8 cellular contexts compared by ENCODE assay signal in the genomic region with DNA sequence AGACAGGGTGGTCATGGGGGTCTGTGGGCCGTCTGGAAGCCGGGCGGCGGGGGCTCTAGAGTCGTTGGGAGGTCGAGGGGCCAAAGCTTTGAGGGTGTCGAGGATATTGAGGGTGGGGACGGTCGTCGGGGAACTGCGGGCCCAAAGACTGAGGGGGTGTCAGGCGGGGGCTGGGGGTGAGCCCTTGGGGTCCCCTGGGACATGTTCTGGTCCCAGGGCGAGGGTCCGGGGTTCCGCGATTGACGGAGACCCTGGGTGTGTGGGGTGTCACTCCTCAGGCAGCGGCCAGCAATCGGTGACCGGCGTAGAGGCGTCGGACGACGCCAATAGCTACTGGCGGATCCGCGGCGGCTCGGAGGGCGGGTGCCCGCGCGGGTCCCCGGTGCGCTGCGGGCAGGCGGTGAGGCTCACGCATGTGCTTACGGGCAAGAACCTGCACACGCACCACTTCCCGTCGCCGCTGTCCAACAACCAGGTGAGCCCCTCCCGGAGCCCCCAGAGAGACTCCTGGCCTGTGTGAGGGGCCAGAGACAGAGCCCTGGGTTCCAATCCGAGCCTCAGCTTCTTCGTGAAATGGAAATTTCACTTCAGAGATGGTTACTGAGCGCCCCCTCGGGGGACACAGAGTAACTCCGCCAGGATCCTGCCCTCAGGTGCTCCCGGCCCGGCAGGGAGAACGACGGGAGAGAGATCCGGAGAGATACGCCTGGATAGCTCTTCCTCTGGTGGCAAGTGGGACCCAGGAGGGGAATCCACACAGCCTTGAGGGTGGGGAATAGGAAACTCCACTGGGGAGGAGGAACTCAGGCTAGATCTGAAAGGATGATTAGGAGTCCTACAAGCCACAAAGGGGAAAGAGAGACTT. TPM values are rescaled to one million over a fixed set of nuclear protein-coding genes. Genes with fewer than 3 reads are reported as not detected.
DNase-seq lines count a peak whose midpoint lies in the region; ATAC-seq and TF ChIP-seq lines count a peak whose summit lies in the region.

No MANE protein-coding gene starts in this region.

- no peaks in the 10 kb centered on the region for H3K9me3 Mint-ChIP-seq in Calu3 (ENCODE audit: low read depth, unreplicated experiment)
- no peaks in the 10 kb centered on the region for H3K9me3 Mint-ChIP-seq in activated T-helper 17 cell treated with anti-CD3 and anti-CD28 coated beads, Interleukin-2, amount 50 U/mL, for 72 hours

- H3K4me1 ChIP-seq in osteoblast (ENCODE audit: insufficient read depth, low read length): peaks cover 16% of the 10 kb centered on the region

- DNase-seq in Calu3: peak; percentile 81
- DNase-seq in OCI-M1 (lab: John Stamatoyannopoulos, UW): peak; percentile 91
- peak; percentile 39 to 76 for DNase-seq in foreskin fibroblast
- peak; percentile 96 for DNase-seq in osteoblast (ENCODE audit: insufficient read length, low spot score, missing footprints)

- H3K4me3 ChIP-seq in foreskin fibroblast (ENCODE audit: low read depth in 1 of 2, low read length in 2 of 2) (peak overlapping the region; percentile 68 to 76), osteoblast (ENCODE audit: insufficient read depth, low read length) (peak overlapping the region; percentile 89)

- peaks cover 14% of the 10 kb centered on the region for H3K79me2 ChIP-seq in osteoblast (ENCODE audit: insufficient read depth, low read length)

- TSS peak; percentile 37 for BruUV-seq in Calu3 (replicated peaks; lab: Mats Ljungman, UMichigan)

- peaks cover 34% of the 10 kb centered on the region for H3K4me1 Mint-ChIP-seq in Calu3 (ENCODE audit: low read depth, unreplicated experiment)
- peaks cover 22% of the 10 kb centered on the region for H3K4me1 Mint-ChIP-seq in activated T-helper 17 cell treated with anti-CD3 and anti-CD28 coated beads, Interleukin-2, amount 50 U/mL, for 72 hours

- ATAC-seq in HG02943 (IDR thresholded peaks at IDR 0.05; ENCODE audit: low read depth, unreplicated experiment) (peak; percentile 11), GM21528 (IDR thresholded peaks at IDR 0.05; ENCODE audit: low FRiP score, unreplicated experiment) (no peak), HG03439 (IDR thresholded peaks at IDR 0.05; ENCODE audit: unreplicated experiment) (no peak)
- no peak for ATAC-seq in activated T-helper 17 cell treated with anti-CD3 and anti-CD28 coated beads, Interleukin-2, amount 50 U/mL, for 72 hours (replicated peaks)

- no peaks in the 10 kb centered on the region for H3K27me3 Mint-ChIP-seq in Calu3 (ENCODE audit: unreplicated experiment)
- no peaks in the 10 kb centered on the region for H3K27me3 Mint-ChIP-seq in activated T-helper 17 cell treated with anti-CD3 and anti-CD28 coated beads, Interleukin-2, amount 50 U/mL, for 72 hours

- CTCF ChIA-PET in Calu3 (lab: Charles Lee): interaction anchor here (0.6 to 3.0 kb wide), 7 partner anchors 9 to 745 kb away, joined by 3 to 42 read pairs (median 5); a partner anchor contains a TSS

- no peaks in the 10 kb centered on the region for H3K36me3 ChIP-seq in osteoblast (ENCODE audit: insufficient read depth, low read length)

- peak; percentile 69 for TF ChIP-seq CTCF in Calu3 (IDR thresholded peaks at IDR 0.05; ENCODE audit: unreplicated experiment)
- TF ChIP-seq CTCF in foreskin fibroblast (IDR thresholded peaks at IDR 0.05; ENCODE audit: low read depth, low read length): peak; percentile 55
- TF ChIP-seq CTCF in osteoblast (IDR thresholded peaks at IDR 0.05; ENCODE audit: extremely low read depth, low read depth, low read length): peak; percentile 53

- peak overlapping the region; percentile 98 for H3K27ac Mint-ChIP-seq in Calu3 (ENCODE audit: unreplicated experiment)
- peak overlapping the region; percentile 63 for H3K27ac Mint-ChIP-seq in activated T-helper 17 cell treated with anti-CD3 and anti-CD28 coated beads, Interleukin-2, amount 50 U/mL, for 72 hours

- peak overlapping the region; percentile 66 for H3K27ac ChIP-seq in osteoblast (ENCODE audit: low read depth, low read length)

- no peaks in the 10 kb centered on the region for H3K27me3 ChIP-seq in osteoblast (ENCODE audit: insufficient read depth, low read length)

- no peaks in the 10 kb centered on the region for H3K9me3 ChIP-seq in osteoblast (ENCODE audit: low read depth, low read length)

- peaks cover 7% of the 10 kb centered on the region for H4K20me1 ChIP-seq in osteoblast (ENCODE audit: insufficient read depth, low read length)

- peak overlapping the region; percentile 89 for H2AFZ ChIP-seq in osteoblast (ENCODE audit: low read length)

- H3K4me2 ChIP-seq in osteoblast (ENCODE audit: insufficient read depth, low read length): peak overlapping the region; percentile 99

- intact Hi-C loops in Calu3 (cut with micrococcal nuclease; ENCODE audit: unreplicated experiment): no loop called here

- H3K4me3 Mint-ChIP-seq in Calu3 (ENCODE audit: low read depth, unreplicated experiment): peak overlapping the region; percentile 94
- H3K4me3 Mint-ChIP-seq in activated T-helper 17 cell treated with anti-CD3 and anti-CD28 coated beads, Interleukin-2, amount 50 U/mL, for 72 hours: peak overlapping the region; percentile 81

- peaks cover 72% of the 10 kb centered on the region for H3K36me3 Mint-ChIP-seq in Calu3 (ENCODE audit: insufficient read depth, unreplicated experiment)
- H3K36me3 Mint-ChIP-seq in activated T-helper 17 cell treated with anti-CD3 and anti-CD28 coated beads, Interleukin-2, amount 50 U/mL, for 72 hours (ENCODE audit: low read depth): peaks cover 41% of the 10 kb centered on the region

RNA-seq across cellular contexts. Expression of a gene that starts 0.7 kb away (rescaled TPM):
- total RNA-seq in Calu3 (2022) (87.0 and 88.2 TPM in 2 replicates), osteoblast (10.5 and 13.3 TPM in 2 replicates)
- total RNA-seq in activated T-helper 17 cell treated with anti-CD3 and anti-CD28 coated beads, Interleukin-2, amount 50 U/mL, for 72 hours: 10 to 100 TPM; 15.3 to 48.5 TPM

RNA-seq across cellular contexts. Expression of a gene that starts 10.3 kb away (rescaled TPM):
- total RNA-seq in Calu3 (2022) (0.17 TPM in 1 of 2 replicates, not detected in the other), osteoblast (0.29 and 0.36 TPM in 2 replicates)
- under 1 TPM; 0.29 to 0.37 TPM for total RNA-seq in activated T-helper 17 cell treated with anti-CD3 and anti-CD28 coated beads, Interleukin-2, amount 50 U/mL, for 72 hours

RNA-seq across cellular contexts. Expression of a gene that starts 13.0 kb away (rescaled TPM):
- total RNA-seq in Calu3 (2022) (57.9 and 64.2 TPM in 2 replicates), osteoblast (15.6 and 25.0 TPM in 2 replicates)
- total RNA-seq in activated T-helper 17 cell treated with anti-CD3 and anti-CD28 coated beads, Interleukin-2, amount 50 U/mL, for 72 hours: 10 to 100 TPM; 28.9 to 56.6 TPM

RNA-seq across cellular contexts. Expression of a gene that starts 23.0 kb away (rescaled TPM):
- total RNA-seq in Calu3 (2022) (46.9 and 50.5 TPM in 2 replicates), osteoblast (25.3 and 29.2 TPM in 2 replicates)
- 10 to 100 TPM; 37.0 to 50.0 TPM for total RNA-seq in activated T-helper 17 cell treated with anti-CD3 and anti-CD28 coated beads, Interleukin-2, amount 50 U/mL, for 72 hours
